ENCODE assay signal across 8 cellular contexts in the genomic region with DNA sequence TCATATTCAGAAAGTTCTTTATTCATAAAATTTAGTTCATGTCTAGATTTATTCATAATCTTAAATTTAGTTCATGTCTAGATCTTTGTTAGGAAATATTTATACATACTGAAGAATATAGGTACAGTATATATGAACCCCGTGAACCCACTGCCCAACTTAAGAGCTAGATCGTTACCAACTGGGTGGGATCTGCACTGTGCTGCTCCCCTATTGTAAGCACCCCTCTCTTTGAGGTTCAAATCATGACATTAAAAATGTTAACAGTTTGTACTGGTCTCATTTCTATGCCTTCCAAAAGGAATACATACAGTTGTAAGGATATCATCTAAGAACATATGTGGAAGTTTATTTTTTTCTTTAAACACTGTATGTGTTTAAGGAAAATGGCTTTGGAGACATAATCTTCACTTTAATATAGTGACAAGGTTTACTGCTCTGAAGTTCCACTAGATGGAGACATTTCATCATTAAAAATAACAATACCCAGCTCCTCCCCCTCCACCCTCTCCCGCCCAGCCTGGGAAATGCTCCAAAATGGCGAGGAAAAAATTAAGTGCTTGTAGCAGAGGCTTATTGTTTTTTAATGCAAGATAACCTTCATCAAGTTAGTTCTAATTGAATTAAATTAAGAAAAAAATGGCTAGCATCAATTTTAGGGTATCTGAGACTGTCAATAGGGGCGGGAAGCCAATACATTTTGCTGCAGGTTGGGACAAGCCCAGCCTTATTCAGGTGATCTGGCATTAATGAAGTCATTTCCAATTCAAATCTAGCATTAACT.
DNase-seq lines count a peak whose midpoint lies in the region; FAIRE-seq and TF ChIP-seq lines count a peak whose summit lies in the region.

No MANE protein-coding gene starts in this region.

- H3K27ac Mint-ChIP-seq in activated naive CD8-positive, alpha-beta T cell = peak overlapping the region; percentile 91
- peak overlapping the region; percentile 59 for H3K27ac Mint-ChIP-seq in glutamatergic neuron (ENCODE audit: unreplicated experiment)

- WGBS in prostate gland = 20% methylated on average over 5 of the region's 5 CpGs

- H3K4me3 ChIP-seq in SJCRH30 = no peak overlapping the region
- H3K4me3 ChIP-seq in prostate gland = no peak overlapping the region

- H3K27me3 ChIP-seq in SJCRH30 = no peaks in the 10 kb centered on the region
- H3K27me3 ChIP-seq in prostate gland (replicated peaks; ENCODE audit: insufficient read depth) = no peaks in the 10 kb centered on the region

- H3K9me3 Mint-ChIP-seq in activated naive CD8-positive, alpha-beta T cell (ENCODE audit: low read depth) = no peaks in the 10 kb centered on the region
- H3K9me3 Mint-ChIP-seq in glutamatergic neuron (ENCODE audit: unreplicated experiment) = peaks cover 13% of the 10 kb centered on the region

- no peak for TF ChIP-seq POLR2A in H54 (IDR thresholded peaks at IDR 0.05; ENCODE audit: low read depth, low read length)
- TF ChIP-seq POLR2A in prostate gland (IDR thresholded peaks at IDR 0.05) = no peak

- intact Hi-C loops in prostate gland (cut with DNase I) = loop anchor here (1.0 to 5.0 kb wide), 3 partner anchors 162 to 333 kb away; partner anchors contain the start of gene FYN

- no peaks in the 10 kb centered on the region for H3K36me3 ChIP-seq in SJCRH30
- no peaks in the 10 kb centered on the region for H3K36me3 ChIP-seq in prostate gland

- peaks cover 51% of the 10 kb centered on the region for H3K4me1 Mint-ChIP-seq in activated naive CD8-positive, alpha-beta T cell (ENCODE audit: low read depth)
- peaks cover 44% of the 10 kb centered on the region for H3K4me1 Mint-ChIP-seq in glutamatergic neuron (ENCODE audit: low read depth, unreplicated experiment)

- no peaks in the 10 kb centered on the region for H3K27me3 Mint-ChIP-seq in activated naive CD8-positive, alpha-beta T cell
- peaks cover 3% of the 10 kb centered on the region for H3K27me3 Mint-ChIP-seq in glutamatergic neuron (ENCODE audit: unreplicated experiment)

- DNase-seq in GF-D8 (lab: John Stamatoyannopoulos, UW) (peak; percentile 23), H54 (ENCODE audit: insufficient read length, low spot score) (peak; percentile 30), LoVo (ENCODE audit: low spot score) (peak; percentile 83), SJCRH30 (peak; percentile 62 to 78), glutamatergic neuron (peak; percentile 48), prostate gland (ENCODE audit: low spot score) (peak; percentile 60), islet precursor cell (no peak)

- H3K27ac ChIP-seq in SJCRH30 (no peak overlapping the region), prostate gland (no peak overlapping the region)

- TF ChIP-seq CTCF in glutamatergic neuron (IDR thresholded peaks at IDR 0.05; ENCODE audit: partially characterized antibody, unreplicated experiment) (peak; percentile 68), prostate gland (IDR thresholded peaks at IDR 0.05) (peak; percentile 26 to 92 (median 87))

- H3K4me3 Mint-ChIP-seq in activated naive CD8-positive, alpha-beta T cell = peak overlapping the region; percentile 13
- H3K4me3 Mint-ChIP-seq in glutamatergic neuron (ENCODE audit: unreplicated experiment) = peak overlapping the region; percentile 38

- peaks cover 17% of the 10 kb centered on the region for H3K36me3 Mint-ChIP-seq in activated naive CD8-positive, alpha-beta T cell
- no peaks in the 10 kb centered on the region for H3K36me3 Mint-ChIP-seq in glutamatergic neuron (ENCODE audit: unreplicated experiment)

- FAIRE-seq in H54 (lab: Jason Lieb, UNC) = peak; percentile 50

- no peaks in the 10 kb centered on the region for H3K9me3 ChIP-seq in SJCRH30 (replicated peaks)
- H3K9me3 ChIP-seq in prostate gland = no peaks in the 10 kb centered on the region

- H3K4me1 ChIP-seq in SJCRH30 = 0 out of 2 replicates have a peak, but pooled peaks cover 7% of the 10 kb centered on the region
- no peaks in the 10 kb centered on the region for H3K4me1 ChIP-seq in prostate gland (replicated peaks)
